Comparison of ENCODE assay signal across 11 cellular contexts in the genomic region with DNA sequence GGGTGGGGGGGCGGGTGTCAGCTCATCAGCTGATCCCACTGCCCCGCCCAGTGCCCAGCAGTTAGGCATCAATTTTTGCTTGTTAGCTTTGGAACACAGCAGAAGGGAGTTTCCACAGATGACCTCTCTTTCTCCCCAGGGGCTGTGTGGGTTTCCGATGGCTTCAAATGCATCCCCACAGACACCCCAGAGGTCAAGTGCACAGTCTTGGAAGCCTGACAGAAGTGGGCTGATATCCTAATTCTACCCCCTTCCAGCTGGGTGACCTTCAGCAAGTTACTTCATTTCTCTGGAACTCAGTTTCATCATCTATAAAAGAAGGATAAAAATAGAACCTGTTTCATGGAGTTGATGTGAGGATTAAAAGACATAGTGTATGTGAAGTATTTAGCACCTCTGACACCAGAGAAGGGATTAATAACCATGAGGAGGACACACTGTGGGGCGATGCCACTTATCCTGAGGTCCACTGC. TPM values are rescaled to one million over a fixed set of nuclear protein-coding genes. Genes with fewer than 3 reads are reported as not detected.
DNase-seq lines count a peak whose midpoint lies in the region; ATAC-seq and TF ChIP-seq lines count a peak whose summit lies in the region.
"Had no signal": no experiment of that assay in that cellular context is flagged by ENCODE, and none has a peak within 500 bp of the region (broad histone marks: within the 10 kb centered on the region; RNA-seq: fewer than 3 reads in every experiment).

No MANE protein-coding gene starts in this region.

- no peak overlapping the region for H3K4me3 Mint-ChIP-seq in activated naive CD8-positive, alpha-beta T cell treated with anti-CD3 and anti-CD28 coated beads for 36 hours
- H3K4me3 Mint-ChIP-seq in activated naive CD8-positive, alpha-beta T cell treated with anti-CD3 and anti-CD28 coated beads, Interleukin-2, amount 50 U/mL, for 24 hours: no peak overlapping the region
- peak overlapping the region; percentile 4 for H3K4me3 Mint-ChIP-seq in type B pancreatic cell

- H3K27me3 ChIP-seq in esophagus squamous epithelium (no peaks in the 10 kb centered on the region), colonic mucosa (no peaks in the 10 kb centered on the region)

- H3K4me3 ChIP-seq in esophagus squamous epithelium: no peak overlapping the region
- no peak overlapping the region for H3K4me3 ChIP-seq in colonic mucosa

- no peaks in the 10 kb centered on the region for H3K27me3 Mint-ChIP-seq in activated naive CD8-positive, alpha-beta T cell treated with anti-CD3 and anti-CD28 coated beads for 36 hours
- H3K27me3 Mint-ChIP-seq in activated naive CD8-positive, alpha-beta T cell treated with anti-CD3 and anti-CD28 coated beads, Interleukin-2, amount 50 U/mL, for 24 hours: no peaks in the 10 kb centered on the region
- H3K27me3 Mint-ChIP-seq in type B pancreatic cell: no peaks in the 10 kb centered on the region

- WGBS in esophagus squamous epithelium, 2 donors: 64 to 77% methylated on average over 2 to 4 of the region's 4 CpGs

- no peaks in the 10 kb centered on the region for H3K9me3 Mint-ChIP-seq in activated naive CD8-positive, alpha-beta T cell treated with anti-CD3 and anti-CD28 coated beads for 36 hours
- no peaks in the 10 kb centered on the region for H3K9me3 Mint-ChIP-seq in activated naive CD8-positive, alpha-beta T cell treated with anti-CD3 and anti-CD28 coated beads, Interleukin-2, amount 50 U/mL, for 24 hours
- H3K9me3 Mint-ChIP-seq in type B pancreatic cell: no peaks in the 10 kb centered on the region

- no peak for TF ChIP-seq POLR2A in esophagus squamous epithelium (IDR thresholded peaks at IDR 0.05)

- H3K9ac ChIP-seq in colonic mucosa (ENCODE audit: low read depth in 2 of 2, low read length in 2 of 2): no peak overlapping the region

- peaks cover 37 to 77% (median 42%) of the 10 kb centered on the region in 3 donors for H3K4me1 ChIP-seq in esophagus squamous epithelium
- no peaks in the 10 kb centered on the region for H3K4me1 ChIP-seq in colonic mucosa

- peaks cover 0 to 15% (median 0%) of the 10 kb centered on the region in 3 donors for H3K36me3 ChIP-seq in esophagus squamous epithelium
- H3K36me3 ChIP-seq in colonic mucosa: no peaks in the 10 kb centered on the region

- no peak for DNase-seq in activated naive CD8-positive, alpha-beta T cell treated with anti-CD3 and anti-CD28 coated beads for 36 hours
- DNase-seq in activated naive CD8-positive, alpha-beta T cell treated with anti-CD3 and anti-CD28 coated beads, Interleukin-2, amount 50 U/mL, for 24 hours: no peak
- DNase-seq in esophagus squamous epithelium (lab: John Stamatoyannopoulos, UW) (no peak), type B pancreatic cell (ENCODE audit: extremely low spot score, unreplicated experiment) (no peak), colonic mucosa (no peak)
- DNase-seq: GOT3, NCI-H2081 had no signal

- H3K9me3 ChIP-seq in esophagus squamous epithelium (no peaks in the 10 kb centered on the region), colonic mucosa (no peaks in the 10 kb centered on the region)

- intact Hi-C loops in esophagus squamous epithelium (cut with DNase I): no loop called here
- intact Hi-C loops in colonic mucosa (cut with DNase I): no loop called here

- H3K27ac ChIP-seq in esophagus squamous epithelium (peak overlapping the region in 3 of 4 donors; percentile 49 to 88 (median 80)), colonic mucosa (no peak overlapping the region)

- no peak for ATAC-seq in activated naive CD8-positive, alpha-beta T cell treated with anti-CD3 and anti-CD28 coated beads, Interleukin-2, amount 50 U/mL, for 24 hours
- ATAC-seq in HG03064 (IDR thresholded peaks at IDR 0.05; ENCODE audit: low read depth, unreplicated experiment) (peak; percentile 39), HG03025 (IDR thresholded peaks at IDR 0.05; ENCODE audit: low FRiP score, unreplicated experiment) (no peak), GM21360 (IDR thresholded peaks at IDR 0.05; ENCODE audit: unreplicated experiment) (no peak)
- ATAC-seq: activated CD4-positive, CD25-positive, alpha-beta regulatory T cell treated with anti-CD3 and anti-CD28 coated beads, Interleukin-2, amount 50 U/mL, for 24 hours had no signal

- peaks cover 75% of the 10 kb centered on the region for H3K4me1 Mint-ChIP-seq in activated naive CD8-positive, alpha-beta T cell treated with anti-CD3 and anti-CD28 coated beads for 36 hours
- peaks cover 80% of the 10 kb centered on the region for H3K4me1 Mint-ChIP-seq in activated naive CD8-positive, alpha-beta T cell treated with anti-CD3 and anti-CD28 coated beads, Interleukin-2, amount 50 U/mL, for 24 hours
- H3K4me1 Mint-ChIP-seq in type B pancreatic cell (ENCODE audit: unreplicated experiment): peaks cover 21% of the 10 kb centered on the region

- H3K36me3 Mint-ChIP-seq in activated naive CD8-positive, alpha-beta T cell treated with anti-CD3 and anti-CD28 coated beads for 36 hours: peaks cover 14% of the 10 kb centered on the region
- peaks cover 8% of the 10 kb centered on the region for H3K36me3 Mint-ChIP-seq in activated naive CD8-positive, alpha-beta T cell treated with anti-CD3 and anti-CD28 coated beads, Interleukin-2, amount 50 U/mL, for 24 hours (ENCODE audit: low read depth)
- peaks cover 3% of the 10 kb centered on the region for H3K36me3 Mint-ChIP-seq in type B pancreatic cell

- peak overlapping the region; percentile 42 for H3K27ac Mint-ChIP-seq in activated naive CD8-positive, alpha-beta T cell treated with anti-CD3 and anti-CD28 coated beads for 36 hours
- H3K27ac Mint-ChIP-seq in activated naive CD8-positive, alpha-beta T cell treated with anti-CD3 and anti-CD28 coated beads, Interleukin-2, amount 50 U/mL, for 24 hours: no peak overlapping the region
- peak overlapping the region; percentile 77 for H3K27ac Mint-ChIP-seq in type B pancreatic cell

- no peak for TF ChIP-seq CTCF in esophagus squamous epithelium (IDR thresholded peaks at IDR 0.05)
- TF ChIP-seq CTCF in type B pancreatic cell (conservative IDR thresholded peaks at IDR 0.05): no peak
- no peak for TF ChIP-seq CTCF in colonic mucosa (IDR thresholded peaks at IDR 0.05)

RNA-seq across cellular contexts. Expression of a gene that starts 22.0 kb away (rescaled TPM):
- 1 to 10 TPM; 4.9 to 5.4 TPM for total RNA-seq in activated naive CD8-positive, alpha-beta T cell treated with anti-CD3 and anti-CD28 coated beads for 36 hours
- total RNA-seq in esophagus squamous epithelium: 10 to 100 TPM; 22.5 to 50.6 (median 32.5) TPM
- total RNA-seq in type B pancreatic cell (ENCODE audit: low replicate concordance): 14.9 and 32.0 TPM in 2 replicates
- total RNA-seq in colonic mucosa: under 1 TPM; 0.66 to 0.82 TPM
